In the genomic region with DNA sequence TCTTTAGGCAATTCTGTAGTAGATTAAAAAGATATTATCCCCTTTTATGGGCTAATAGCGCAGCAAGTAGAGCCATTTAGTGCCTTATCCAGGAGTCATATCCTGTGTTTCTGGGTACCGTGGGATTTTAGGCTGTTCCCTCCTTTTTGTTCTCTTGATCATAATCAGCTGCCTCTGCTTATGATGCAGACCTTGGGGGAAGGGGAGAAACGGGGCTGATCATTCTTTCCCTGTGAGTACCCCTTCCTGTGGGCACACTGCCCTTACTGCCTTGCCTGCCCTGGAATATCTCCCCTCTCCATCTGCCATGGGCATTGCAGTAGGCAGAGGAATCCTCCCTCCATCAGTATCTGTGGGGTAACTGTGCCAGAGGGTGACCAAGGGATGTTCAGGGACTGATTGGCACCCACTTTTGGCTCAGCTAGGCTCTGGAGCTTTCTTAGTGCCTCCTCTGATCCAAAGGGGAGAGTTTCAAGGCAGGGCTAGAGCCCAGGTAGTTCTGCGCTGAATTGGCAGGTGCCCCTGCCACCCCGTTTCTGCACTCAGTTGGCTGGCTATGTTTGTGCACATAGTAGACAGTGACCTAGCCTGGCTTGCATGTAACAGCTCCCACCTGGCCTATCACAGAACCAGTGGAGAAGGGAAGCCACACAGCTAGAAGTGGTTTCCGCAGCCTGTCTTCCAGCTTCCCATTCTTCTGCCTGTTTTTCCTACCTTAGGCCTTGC, we compare ENCODE assay signal across 1 cellular context.
TF ChIP-seq lines count a peak whose summit lies in the region.

No MANE protein-coding gene starts in this region.

TF ChIP-seq in SK-N-SH treated with all-trans-retinoic acid at 6 μM for 48 hours, 23 proteins besides CTCF, POLR2A, EP300 and RAD21 (continued from another document):
- TF ChIP-seq, protein P1, sequence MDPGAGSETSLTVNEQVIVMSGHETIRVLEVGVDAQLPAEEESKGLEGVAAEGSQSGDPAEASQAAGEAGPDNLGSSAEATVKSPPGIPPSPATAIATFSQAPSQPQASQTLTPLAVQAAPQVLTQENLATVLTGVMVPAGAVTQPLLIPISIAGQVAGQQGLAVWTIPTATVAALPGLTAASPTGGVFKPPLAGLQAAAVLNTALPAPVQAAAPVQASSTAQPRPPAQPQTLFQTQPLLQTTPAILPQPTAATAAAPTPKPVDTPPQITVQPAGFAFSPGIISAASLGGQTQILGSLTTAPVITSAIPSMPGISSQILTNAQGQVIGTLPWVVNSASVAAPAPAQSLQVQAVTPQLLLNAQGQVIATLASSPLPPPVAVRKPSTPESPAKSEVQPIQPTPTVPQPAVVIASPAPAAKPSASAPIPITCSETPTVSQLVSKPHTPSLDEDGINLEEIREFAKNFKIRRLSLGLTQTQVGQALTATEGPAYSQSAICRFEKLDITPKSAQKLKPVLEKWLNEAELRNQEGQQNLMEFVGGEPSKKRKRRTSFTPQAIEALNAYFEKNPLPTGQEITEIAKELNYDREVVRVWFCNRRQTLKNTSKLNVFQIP (CRISPR knock-in tag; IDR thresholded peaks at IDR 0.05; ENCODE audit: borderline replicate concordance, low read depth), result no peak
- TF ChIP-seq BACH2 (CRISPR knock-in tag; IDR thresholded peaks at IDR 0.05; ENCODE audit: borderline replicate concordance) (no peak), RARB (CRISPR knock-in tag; IDR thresholded peaks at IDR 0.05) (no peak), TOX (CRISPR knock-in tag; IDR thresholded peaks at IDR 0.05; ENCODE audit: borderline replicate concordance) (no peak)
